2 cellular contexts compared by ENCODE assay signal in genomic region chr3:157512534-157512933, GRCh38.
TF ChIP-seq lines count a peak whose summit lies in the region.

No MANE protein-coding gene starts in this region.

TF ChIP-seq in IMR-90, 13 proteins besides CTCF, POLR2A, EP300 and RAD21:
- TF ChIP-seq RCOR1 (IDR thresholded peaks at IDR 0.05; ENCODE audit: insufficient replicate concordance, low read length) (no peak), CEBPB (IDR thresholded peaks at IDR 0.05; ENCODE audit: low read depth, low read length) (no peak), BHLHE40 (IDR thresholded peaks at IDR 0.05; ENCODE audit: low read depth, low read length) (no peak), RFX5 (IDR thresholded peaks at IDR 0.05; ENCODE audit: low read depth, low read length) (no peak), CHD1 (IDR thresholded peaks at IDR 0.05; ENCODE audit: low read depth, low read length) (no peak), MXI1 (IDR thresholded peaks at IDR 0.05; ENCODE audit: borderline replicate concordance, low read depth, low read length) (no peak), FOS (IDR thresholded peaks at IDR 0.05; ENCODE audit: low read depth, low read length) (no peak), MAFK (IDR thresholded peaks at IDR 0.05; ENCODE audit: low read depth, low read length) (no peak), NFE2L2 (IDR thresholded peaks at IDR 0.05; ENCODE audit: low read depth, low read length) (no peak), SMC3 (IDR thresholded peaks at IDR 0.05; ENCODE audit: low read depth, low read length) (no peak), MAZ (IDR thresholded peaks at IDR 0.05; ENCODE audit: borderline replicate concordance, low read depth, low read length) (no peak)
- TF ChIP-seq, protein P1, sequence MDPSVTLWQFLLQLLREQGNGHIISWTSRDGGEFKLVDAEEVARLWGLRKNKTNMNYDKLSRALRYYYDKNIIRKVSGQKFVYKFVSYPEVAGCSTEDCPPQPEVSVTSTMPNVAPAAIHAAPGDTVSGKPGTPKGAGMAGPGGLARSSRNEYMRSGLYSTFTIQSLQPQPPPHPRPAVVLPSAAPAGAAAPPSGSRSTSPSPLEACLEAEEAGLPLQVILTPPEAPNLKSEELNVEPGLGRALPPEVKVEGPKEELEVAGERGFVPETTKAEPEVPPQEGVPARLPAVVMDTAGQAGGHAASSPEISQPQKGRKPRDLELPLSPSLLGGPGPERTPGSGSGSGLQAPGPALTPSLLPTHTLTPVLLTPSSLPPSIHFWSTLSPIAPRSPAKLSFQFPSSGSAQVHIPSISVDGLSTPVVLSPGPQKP (IDR thresholded peaks at IDR 0.05; ENCODE audit: borderline replicate concordance, low read depth, low read length) = no peak
- TF ChIP-seq, protein P2, sequence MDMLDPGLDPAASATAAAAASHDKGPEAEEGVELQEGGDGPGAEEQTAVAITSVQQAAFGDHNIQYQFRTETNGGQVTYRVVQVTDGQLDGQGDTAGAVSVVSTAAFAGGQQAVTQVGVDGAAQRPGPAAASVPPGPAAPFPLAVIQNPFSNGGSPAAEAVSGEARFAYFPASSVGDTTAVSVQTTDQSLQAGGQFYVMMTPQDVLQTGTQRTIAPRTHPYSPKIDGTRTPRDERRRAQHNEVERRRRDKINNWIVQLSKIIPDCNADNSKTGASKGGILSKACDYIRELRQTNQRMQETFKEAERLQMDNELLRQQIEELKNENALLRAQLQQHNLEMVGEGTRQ (IDR thresholded peaks at IDR 0.05; ENCODE audit: low read depth, low read length) = no peak

TF ChIP-seq in K562, 482 proteins besides CTCF, POLR2A, EP300 and RAD21 (continues in another document):
- TF ChIP-seq DPF2 (IDR thresholded peaks at IDR 0.05) = peak; percentile 92
- peak; percentile 73; the same call in 1 of the 2 replicates for TF ChIP-seq ZNF263 (CRISPR knock-in tag; IDR thresholded peaks at IDR 0.05; ENCODE audit: borderline replicate concordance)
- no peak for TF ChIP-seq ZNF79 (CRISPR knock-in tag; IDR thresholded peaks at IDR 0.05; ENCODE audit: low read depth)
- TF ChIP-seq ZNF197 (CRISPR knock-in tag; IDR thresholded peaks at IDR 0.05; ENCODE audit: low read depth) = no peak
- peak; percentile 53; the same call in 1 of the 2 replicates for TF ChIP-seq GATA2 (CRISPR knock-in tag; IDR thresholded peaks at IDR 0.05)
- TF ChIP-seq HNRNPL (IDR thresholded peaks at IDR 0.05; ENCODE audit: low read depth, low read length) = no peak
- no peak for TF ChIP-seq NRF1 (conservative IDR thresholded peaks at IDR 0.05 in 1 of 2, IDR thresholded peaks at IDR 0.05 in 1 of 2)
- TF ChIP-seq, protein P3, sequence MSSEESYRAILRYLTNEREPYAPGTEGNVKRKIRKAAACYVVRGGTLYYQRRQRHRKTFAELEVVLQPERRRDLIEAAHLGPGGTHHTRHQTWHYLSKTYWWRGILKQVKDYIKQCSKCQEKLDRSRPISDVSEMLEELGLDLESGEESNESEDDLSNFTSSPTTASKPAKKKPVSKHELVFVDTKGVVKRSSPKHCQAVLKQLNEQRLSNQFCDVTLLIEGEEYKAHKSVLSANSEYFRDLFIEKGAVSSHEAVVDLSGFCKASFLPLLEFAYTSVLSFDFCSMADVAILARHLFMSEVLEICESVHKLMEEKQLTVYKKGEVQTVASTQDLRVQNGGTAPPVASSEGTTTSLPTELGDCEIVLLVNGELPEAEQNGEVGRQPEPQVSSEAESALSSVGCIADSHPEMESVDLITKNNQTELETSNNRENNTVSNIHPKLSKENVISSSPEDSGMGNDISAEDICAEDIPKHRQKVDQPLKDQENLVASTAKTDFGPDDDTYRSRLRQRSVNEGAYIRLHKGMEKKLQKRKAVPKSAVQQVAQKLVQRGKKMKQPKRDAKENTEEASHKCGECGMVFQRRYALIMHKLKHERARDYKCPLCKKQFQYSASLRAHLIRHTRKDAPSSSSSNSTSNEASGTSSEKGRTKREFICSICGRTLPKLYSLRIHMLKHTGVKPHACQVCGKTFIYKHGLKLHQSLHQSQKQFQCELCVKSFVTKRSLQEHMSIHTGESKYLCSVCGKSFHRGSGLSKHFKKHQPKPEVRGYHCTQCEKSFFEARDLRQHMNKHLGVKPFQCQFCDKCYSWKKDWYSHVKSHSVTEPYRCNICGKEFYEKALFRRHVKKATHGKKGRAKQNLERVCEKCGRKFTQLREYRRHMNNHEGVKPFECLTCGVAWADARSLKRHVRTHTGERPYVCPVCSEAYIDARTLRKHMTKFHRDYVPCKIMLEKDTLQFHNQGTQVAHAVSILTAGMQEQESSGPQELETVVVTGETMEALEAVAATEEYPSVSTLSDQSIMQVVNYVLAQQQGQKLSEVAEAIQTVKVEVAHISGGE (CRISPR knock-in tag; IDR thresholded peaks at IDR 0.05) = no peak
- TF ChIP-seq SMARCE1 (IDR thresholded peaks at IDR 0.05) = peak; percentile 87
- TF ChIP-seq ZNF212 (CRISPR knock-in tag; IDR thresholded peaks at IDR 0.05) = 0 out of 2 replicates have a peak, but pooled peaks have one; percentile 32
- TF ChIP-seq ARID1B (IDR thresholded peaks at IDR 0.05) = peak; percentile 87
- peak in 1 of 2 experiments; percentile 81; a peak in 1 of 4 replicates for TF ChIP-seq RCOR1 (IDR thresholded peaks at IDR 0.05; ENCODE audit: borderline replicate concordance in 1 of 2, low read depth in 2 of 2, low read length in 2 of 2)
- TF ChIP-seq SMARCC2 (IDR thresholded peaks at IDR 0.05; ENCODE audit: low read depth) = peak; percentile 63; the same call in 1 of the 2 replicates
- TF ChIP-seq, protein P4, sequence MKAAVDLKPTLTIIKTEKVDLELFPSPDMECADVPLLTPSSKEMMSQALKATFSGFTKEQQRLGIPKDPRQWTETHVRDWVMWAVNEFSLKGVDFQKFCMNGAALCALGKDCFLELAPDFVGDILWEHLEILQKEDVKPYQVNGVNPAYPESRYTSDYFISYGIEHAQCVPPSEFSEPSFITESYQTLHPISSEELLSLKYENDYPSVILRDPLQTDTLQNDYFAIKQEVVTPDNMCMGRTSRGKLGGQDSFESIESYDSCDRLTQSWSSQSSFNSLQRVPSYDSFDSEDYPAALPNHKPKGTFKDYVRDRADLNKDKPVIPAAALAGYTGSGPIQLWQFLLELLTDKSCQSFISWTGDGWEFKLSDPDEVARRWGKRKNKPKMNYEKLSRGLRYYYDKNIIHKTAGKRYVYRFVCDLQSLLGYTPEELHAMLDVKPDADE (conservative IDR thresholded peaks at IDR 0.05; ENCODE audit: control insufficient read depth, low read depth, low read length) = no peak
- TF ChIP-seq BHLHE40 (IDR thresholded peaks at IDR 0.05; ENCODE audit: low read length) = peak; percentile 72
- TF ChIP-seq HDAC2 (IDR thresholded peaks at IDR 0.05) = 0 out of 2 replicates have a peak, but pooled peaks have one; percentile 27
- TF ChIP-seq ZBTB5 (IDR thresholded peaks at IDR 0.05) = no peak
- TF ChIP-seq SREBF1 (IDR thresholded peaks at IDR 0.05; ENCODE audit: borderline replicate concordance, low read depth, low read length) = no peak
- no peak for TF ChIP-seq CREB3 (tag; conservative IDR thresholded peaks at IDR 0.05; ENCODE audit: low read depth)
- no peak for TF ChIP-seq ZNF224 (CRISPR knock-in tag; IDR thresholded peaks at IDR 0.05)
- TF ChIP-seq ETV6 (IDR thresholded peaks at IDR 0.05; ENCODE audit: borderline replicate concordance in 1 of 2, low read depth in 2 of 2, low read length in 1 of 2) = no peak
- TF ChIP-seq ETV6 (CRISPR knock-in tag; IDR thresholded peaks at IDR 0.05; ENCODE audit: borderline replicate concordance) = no peak
- TF ChIP-seq STAG1 (CRISPR knock-in tag; IDR thresholded peaks at IDR 0.05; ENCODE audit: borderline replicate concordance) = no peak
- no peak for TF ChIP-seq CSDE1 (IDR thresholded peaks at IDR 0.05)
- TF ChIP-seq SAFB (IDR thresholded peaks at IDR 0.05; ENCODE audit: borderline replicate concordance, low read depth, low read length) = no peak
- TF ChIP-seq ZNF121 (CRISPR knock-in tag; conservative IDR thresholded peaks at IDR 0.05) = no peak
- 0 out of 2 replicates have a peak, but pooled peaks have one; percentile 18 for TF ChIP-seq ZNF589 (CRISPR knock-in tag; IDR thresholded peaks at IDR 0.05; ENCODE audit: low read depth)
- no peak for TF ChIP-seq POLR2AphosphoS5 (IDR thresholded peaks at IDR 0.05; ENCODE audit: control insufficient read depth, insufficient read depth, low read depth, low read length)
- peak; percentile 72; the same call in 1 of the 2 replicates for TF ChIP-seq EHMT2 (IDR thresholded peaks at IDR 0.05)
- TF ChIP-seq ESRRA (IDR thresholded peaks at IDR 0.05; ENCODE audit: borderline replicate concordance, low read depth) = peak; percentile 53; the same call in 1 of the 2 replicates
- TF ChIP-seq, protein P5, sequence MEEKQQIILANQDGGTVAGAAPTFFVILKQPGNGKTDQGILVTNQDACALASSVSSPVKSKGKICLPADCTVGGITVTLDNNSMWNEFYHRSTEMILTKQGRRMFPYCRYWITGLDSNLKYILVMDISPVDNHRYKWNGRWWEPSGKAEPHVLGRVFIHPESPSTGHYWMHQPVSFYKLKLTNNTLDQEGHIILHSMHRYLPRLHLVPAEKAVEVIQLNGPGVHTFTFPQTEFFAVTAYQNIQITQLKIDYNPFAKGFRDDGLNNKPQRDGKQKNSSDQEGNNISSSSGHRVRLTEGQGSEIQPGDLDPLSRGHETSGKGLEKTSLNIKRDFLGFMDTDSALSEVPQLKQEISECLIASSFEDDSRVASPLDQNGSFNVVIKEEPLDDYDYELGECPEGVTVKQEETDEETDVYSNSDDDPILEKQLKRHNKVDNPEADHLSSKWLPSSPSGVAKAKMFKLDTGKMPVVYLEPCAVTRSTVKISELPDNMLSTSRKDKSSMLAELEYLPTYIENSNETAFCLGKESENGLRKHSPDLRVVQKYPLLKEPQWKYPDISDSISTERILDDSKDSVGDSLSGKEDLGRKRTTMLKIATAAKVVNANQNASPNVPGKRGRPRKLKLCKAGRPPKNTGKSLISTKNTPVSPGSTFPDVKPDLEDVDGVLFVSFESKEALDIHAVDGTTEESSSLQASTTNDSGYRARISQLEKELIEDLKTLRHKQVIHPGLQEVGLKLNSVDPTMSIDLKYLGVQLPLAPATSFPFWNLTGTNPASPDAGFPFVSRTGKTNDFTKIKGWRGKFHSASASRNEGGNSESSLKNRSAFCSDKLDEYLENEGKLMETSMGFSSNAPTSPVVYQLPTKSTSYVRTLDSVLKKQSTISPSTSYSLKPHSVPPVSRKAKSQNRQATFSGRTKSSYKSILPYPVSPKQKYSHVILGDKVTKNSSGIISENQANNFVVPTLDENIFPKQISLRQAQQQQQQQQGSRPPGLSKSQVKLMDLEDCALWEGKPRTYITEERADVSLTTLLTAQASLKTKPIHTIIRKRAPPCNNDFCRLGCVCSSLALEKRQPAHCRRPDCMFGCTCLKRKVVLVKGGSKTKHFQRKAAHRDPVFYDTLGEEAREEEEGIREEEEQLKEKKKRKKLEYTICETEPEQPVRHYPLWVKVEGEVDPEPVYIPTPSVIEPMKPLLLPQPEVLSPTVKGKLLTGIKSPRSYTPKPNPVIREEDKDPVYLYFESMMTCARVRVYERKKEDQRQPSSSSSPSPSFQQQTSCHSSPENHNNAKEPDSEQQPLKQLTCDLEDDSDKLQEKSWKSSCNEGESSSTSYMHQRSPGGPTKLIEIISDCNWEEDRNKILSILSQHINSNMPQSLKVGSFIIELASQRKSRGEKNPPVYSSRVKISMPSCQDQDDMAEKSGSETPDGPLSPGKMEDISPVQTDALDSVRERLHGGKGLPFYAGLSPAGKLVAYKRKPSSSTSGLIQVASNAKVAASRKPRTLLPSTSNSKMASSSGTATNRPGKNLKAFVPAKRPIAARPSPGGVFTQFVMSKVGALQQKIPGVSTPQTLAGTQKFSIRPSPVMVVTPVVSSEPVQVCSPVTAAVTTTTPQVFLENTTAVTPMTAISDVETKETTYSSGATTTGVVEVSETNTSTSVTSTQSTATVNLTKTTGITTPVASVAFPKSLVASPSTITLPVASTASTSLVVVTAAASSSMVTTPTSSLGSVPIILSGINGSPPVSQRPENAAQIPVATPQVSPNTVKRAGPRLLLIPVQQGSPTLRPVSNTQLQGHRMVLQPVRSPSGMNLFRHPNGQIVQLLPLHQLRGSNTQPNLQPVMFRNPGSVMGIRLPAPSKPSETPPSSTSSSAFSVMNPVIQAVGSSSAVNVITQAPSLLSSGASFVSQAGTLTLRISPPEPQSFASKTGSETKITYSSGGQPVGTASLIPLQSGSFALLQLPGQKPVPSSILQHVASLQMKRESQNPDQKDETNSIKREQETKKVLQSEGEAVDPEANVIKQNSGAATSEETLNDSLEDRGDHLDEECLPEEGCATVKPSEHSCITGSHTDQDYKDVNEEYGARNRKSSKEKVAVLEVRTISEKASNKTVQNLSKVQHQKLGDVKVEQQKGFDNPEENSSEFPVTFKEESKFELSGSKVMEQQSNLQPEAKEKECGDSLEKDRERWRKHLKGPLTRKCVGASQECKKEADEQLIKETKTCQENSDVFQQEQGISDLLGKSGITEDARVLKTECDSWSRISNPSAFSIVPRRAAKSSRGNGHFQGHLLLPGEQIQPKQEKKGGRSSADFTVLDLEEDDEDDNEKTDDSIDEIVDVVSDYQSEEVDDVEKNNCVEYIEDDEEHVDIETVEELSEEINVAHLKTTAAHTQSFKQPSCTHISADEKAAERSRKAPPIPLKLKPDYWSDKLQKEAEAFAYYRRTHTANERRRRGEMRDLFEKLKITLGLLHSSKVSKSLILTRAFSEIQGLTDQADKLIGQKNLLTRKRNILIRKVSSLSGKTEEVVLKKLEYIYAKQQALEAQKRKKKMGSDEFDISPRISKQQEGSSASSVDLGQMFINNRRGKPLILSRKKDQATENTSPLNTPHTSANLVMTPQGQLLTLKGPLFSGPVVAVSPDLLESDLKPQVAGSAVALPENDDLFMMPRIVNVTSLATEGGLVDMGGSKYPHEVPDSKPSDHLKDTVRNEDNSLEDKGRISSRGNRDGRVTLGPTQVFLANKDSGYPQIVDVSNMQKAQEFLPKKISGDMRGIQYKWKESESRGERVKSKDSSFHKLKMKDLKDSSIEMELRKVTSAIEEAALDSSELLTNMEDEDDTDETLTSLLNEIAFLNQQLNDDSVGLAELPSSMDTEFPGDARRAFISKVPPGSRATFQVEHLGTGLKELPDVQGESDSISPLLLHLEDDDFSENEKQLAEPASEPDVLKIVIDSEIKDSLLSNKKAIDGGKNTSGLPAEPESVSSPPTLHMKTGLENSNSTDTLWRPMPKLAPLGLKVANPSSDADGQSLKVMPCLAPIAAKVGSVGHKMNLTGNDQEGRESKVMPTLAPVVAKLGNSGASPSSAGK (IDR thresholded peaks at IDR 0.05) = peak; percentile 32
